25 cellular contexts compared by ENCODE assay signal in genomic region chr3:14913071-14913925, GRCh38.
"Had no signal": no experiment of that assay in that cellular context is flagged by ENCODE, and none has a peak within 500 bp of the region (broad histone marks: within the 10 kb centered on the region; RNA-seq: fewer than 3 reads in every experiment).

No MANE protein-coding gene starts in this region.

- DNase-seq: activated CD4-positive, alpha-beta memory T cell treated with anti-CD3 and anti-CD28 coated beads, Interleukin-2, amount 10 ng/mL, durations not matched to agents 7 days and 5 days; activated CD4-positive, alpha-beta T cell treated with anti-CD3 and anti-CD28 coated beads, Interleukin-2, amount 10 ng/mL, durations not matched to agents 24 days and 14 days; activated gamma-delta T cell; activated naive CD4-positive, alpha-beta T cell treated with anti-CD3 and anti-CD28 coated beads, Interleukin-2, amount 50 U/mL, for 16 hours; activated T-cell treated with anti-CD3 and anti-CD28 coated beads, Interleukin-2, amount 50 U/mL, for 72 hours; brain microvascular endothelial cell; central memory CD4-positive, alpha-beta T cell; dorsolateral prefrontal cortex; effector memory CD8-positive, alpha-beta T cell; head of caudate nucleus; hypothalamus; left cardiac atrium; naive B cell; sigmoid colon; stimulated activated CD4-positive, alpha-beta T cell treated with anti-CD3 and anti-CD28 coated beads, Interleukin-15, amount 100 ng/mL, for 24 hours had no signal

- H3K27ac ChIP-seq: ascending aorta, brain microvascular endothelial cell, dorsolateral prefrontal cortex, gastroesophageal sphincter, sigmoid colon, thoracic aorta, VCaP had no signal

- H3K9me3 ChIP-seq: ascending aorta, gastroesophageal sphincter, sigmoid colon, thoracic aorta had no signal

- H3K4me3 Mint-ChIP-seq: activated CD4-positive, alpha-beta memory T cell treated with anti-CD3 and anti-CD28 coated beads, Interleukin-2, amount 10 ng/mL, durations not matched to agents 7 days and 5 days; activated CD4-positive, alpha-beta T cell treated with anti-CD3 and anti-CD28 coated beads, Interleukin-2, amount 10 ng/mL, durations not matched to agents 24 days and 14 days; activated T-cell treated with anti-CD3 and anti-CD28 coated beads, Interleukin-2, amount 50 U/mL, for 72 hours; effector memory CD8-positive, alpha-beta T cell; memory B cell; naive B cell; neural crest cell; stimulated activated memory B cell treated with anti-CD40 and anti-IgM and Interleukin-4, amounts not matched to agents 10 μg/mL and 1 μg/mL and 100 μg/mL, for 72 hours; type B pancreatic cell had no signal

- H3K27ac Mint-ChIP-seq: activated CD4-positive, alpha-beta memory T cell treated with anti-CD3 and anti-CD28 coated beads, Interleukin-2, amount 10 ng/mL, durations not matched to agents 7 days and 5 days; activated CD4-positive, alpha-beta T cell treated with anti-CD3 and anti-CD28 coated beads, Interleukin-2, amount 10 ng/mL, durations not matched to agents 24 days and 14 days; activated T-cell treated with anti-CD3 and anti-CD28 coated beads, Interleukin-2, amount 50 U/mL, for 72 hours; effector memory CD8-positive, alpha-beta T cell; memory B cell; naive B cell; stimulated activated memory B cell treated with anti-CD40 and anti-IgM and Interleukin-4, amounts not matched to agents 10 μg/mL and 1 μg/mL and 100 μg/mL, for 72 hours; type B pancreatic cell had no signal

- H3K27me3 ChIP-seq: ascending aorta, brain microvascular endothelial cell, sigmoid colon had no signal

- H3K9me3 Mint-ChIP-seq: activated CD4-positive, alpha-beta memory T cell treated with anti-CD3 and anti-CD28 coated beads, Interleukin-2, amount 10 ng/mL, durations not matched to agents 7 days and 5 days; activated CD4-positive, alpha-beta T cell treated with anti-CD3 and anti-CD28 coated beads, Interleukin-2, amount 10 ng/mL, durations not matched to agents 24 days and 14 days; activated T-cell treated with anti-CD3 and anti-CD28 coated beads, Interleukin-2, amount 50 U/mL, for 72 hours; effector memory CD8-positive, alpha-beta T cell; memory B cell; naive B cell; neural crest cell; stimulated activated memory B cell treated with anti-CD40 and anti-IgM and Interleukin-4, amounts not matched to agents 10 μg/mL and 1 μg/mL and 100 μg/mL, for 72 hours; type B pancreatic cell had no signal

- ATAC-seq: activated CD4-positive, CD25-positive, alpha-beta regulatory T cell treated with anti-CD3 and anti-CD28 coated beads, Interleukin-2, amount 50 U/mL, for 24 hours; activated T-cell treated with anti-CD3 and anti-CD28 coated beads, Interleukin-2, amount 50 U/mL, for 72 hours; effector memory CD8-positive, alpha-beta T cell; gastroesophageal sphincter; left cardiac atrium; stimulated activated memory B cell treated with anti-CD40 and anti-IgM and Interleukin-4, amounts not matched to agents 10 μg/mL and 1 μg/mL and 100 μg/mL, for 72 hours had no signal

- H3K4me1 Mint-ChIP-seq: activated CD4-positive, alpha-beta memory T cell treated with anti-CD3 and anti-CD28 coated beads, Interleukin-2, amount 10 ng/mL, durations not matched to agents 7 days and 5 days; activated CD4-positive, alpha-beta T cell treated with anti-CD3 and anti-CD28 coated beads, Interleukin-2, amount 10 ng/mL, durations not matched to agents 24 days and 14 days; memory B cell; naive B cell; neural crest cell; stimulated activated memory B cell treated with anti-CD40 and anti-IgM and Interleukin-4, amounts not matched to agents 10 μg/mL and 1 μg/mL and 100 μg/mL, for 72 hours had no signal

- H3K4me3 ChIP-seq: ascending aorta, dorsolateral prefrontal cortex, gastroesophageal sphincter, sigmoid colon, smooth muscle cell, thoracic aorta had no signal

- H3K4me2 ChIP-seq: smooth muscle cell had no signal

- H3K36me3 Mint-ChIP-seq: memory B cell; naive B cell; stimulated activated memory B cell treated with anti-CD40 and anti-IgM and Interleukin-4, amounts not matched to agents 10 μg/mL and 1 μg/mL and 100 μg/mL, for 72 hours; type B pancreatic cell had no signal

- H3K4me1 ChIP-seq: ascending aorta, gastroesophageal sphincter, sigmoid colon had no signal

- H3K36me3 ChIP-seq: ascending aorta, brain microvascular endothelial cell, sigmoid colon, thoracic aorta had no signal
